1 cellular context compared by ENCODE assay signal in the genomic region with DNA sequence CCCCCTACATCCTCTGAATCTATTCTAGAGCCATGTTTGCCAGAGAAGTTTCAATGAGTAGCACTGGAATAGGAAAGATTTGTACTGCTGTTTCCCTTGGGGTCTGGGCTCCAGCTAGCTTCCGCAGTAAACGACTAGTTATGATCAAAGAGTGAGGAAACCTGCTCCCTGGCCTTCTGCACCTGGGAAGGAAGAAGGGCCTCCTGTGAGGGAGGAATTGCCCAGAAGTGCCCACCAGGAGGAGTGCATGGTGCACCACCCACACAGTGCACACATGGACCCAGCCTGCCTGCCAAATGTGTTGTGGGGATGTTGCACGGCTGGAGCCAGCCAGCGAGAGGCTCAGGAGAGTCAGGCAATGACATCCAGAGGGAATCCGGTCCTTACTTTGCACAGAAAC.
TF ChIP-seq lines count a peak whose summit lies in the region.

No MANE protein-coding gene starts in this region.

TF ChIP-seq in HepG2, 621 proteins besides CTCF, POLR2A, EP300 and RAD21:
- TF ChIP-seq SMC3 (IDR thresholded peaks at IDR 0.05; ENCODE audit: low read length) (0 out of 2 replicates have a peak, but pooled peaks have one; percentile 8), YEATS2 (CRISPR knock-in tag; IDR thresholded peaks at IDR 0.05; ENCODE audit: borderline replicate concordance) (no peak), STAG1 (CRISPR knock-in tag; IDR thresholded peaks at IDR 0.05) (peak; percentile 49; the same call in 1 of the 2 replicates)
